9 cellular contexts compared by ENCODE assay signal in the genomic region with DNA sequence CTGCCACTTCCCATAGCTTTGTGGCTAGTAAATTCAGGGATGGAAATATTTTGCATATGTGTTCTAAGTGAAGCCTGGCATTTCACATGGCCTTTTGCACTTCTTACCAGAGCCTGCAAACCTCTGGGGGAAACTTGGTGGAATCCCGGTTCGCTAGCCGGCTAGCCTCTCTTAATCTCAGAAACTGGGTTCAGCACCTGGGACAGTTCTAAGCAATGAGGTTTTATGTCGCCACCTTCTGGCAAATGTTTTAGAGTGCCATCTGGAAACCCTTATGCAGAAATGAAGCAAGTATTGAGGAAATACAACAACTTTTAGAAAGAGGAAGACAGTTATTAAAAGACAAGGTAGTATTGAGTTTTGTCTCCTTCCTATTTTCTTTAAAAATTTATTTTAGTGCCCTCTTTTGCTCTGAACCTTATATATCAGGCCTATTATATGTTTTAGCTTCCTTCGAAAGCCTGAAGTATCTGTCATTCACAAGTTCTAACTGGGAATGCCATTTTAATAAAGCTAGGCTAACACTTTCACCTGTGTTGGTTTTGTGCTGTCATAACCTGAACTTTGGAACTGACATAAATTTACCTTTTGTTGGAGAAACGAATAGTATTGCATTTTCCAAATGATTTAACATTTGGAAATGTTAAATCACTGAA. TPM values are rescaled to one million over a fixed set of nuclear protein-coding genes. Genes with fewer than 3 reads are reported as not detected.
DNase-seq lines count a peak whose midpoint lies in the region; ATAC-seq and TF ChIP-seq lines count a peak whose summit lies in the region.
"Had no signal": no experiment of that assay in that cellular context is flagged by ENCODE, and none has a peak within 500 bp of the region (broad histone marks: within the 10 kb centered on the region; RNA-seq: fewer than 3 reads in every experiment).

No MANE protein-coding gene starts in this region.

- H3K4me1 ChIP-seq in breast epithelium (no peaks in the 10 kb centered on the region), liver (ENCODE audit: control insufficient read depth in 4 of 4, insufficient read depth in 4 of 4, low read length in 3 of 4) (no peaks in the 10 kb centered on the region)

- ATAC-seq in GM19455 (IDR thresholded peaks at IDR 0.05; ENCODE audit: unreplicated experiment), result peak; percentile 68

- DNase-seq in NCI-H2081 (lab: John Stamatoyannopoulos, UW) (peak; percentile 27 to 51), NCI-H2081 treated with DMSO at 0.1 percent for 48 hours (lab: John Stamatoyannopoulos, UW) (no peak), HPDE6-E6E7 (ENCODE audit: extremely low spot score) (peak; percentile 27), NOMO-1 (lab: John Stamatoyannopoulos, UW; ENCODE audit: unreplicated experiment in 2 of 2) (peak; percentile 40 to 86), breast epithelium (ENCODE audit: low spot score in 2 of 2) (no peak), T-helper 9 cell (no peak)

- H3K9me3 ChIP-seq in breast epithelium (no peaks in the 10 kb centered on the region), liver (ENCODE audit: control insufficient read depth in 4 of 4, low read length in 3 of 4) (peaks cover 0 to 2% (median 0%) of the 10 kb centered on the region in 4 donors)
- H3K9me3 ChIP-seq: thoracic aorta had no signal

- intact Hi-C loops in breast epithelium (cut with DNase I; ENCODE audit: low total_unique reads), result loop anchor here (5.0 kb wide), 1 partner anchor 1031 kb away; no protein-coding TSS in a partner anchor

- TF ChIP-seq CTCF in breast epithelium (IDR thresholded peaks at IDR 0.05) (peak in 2 of 3 donors; percentile 11 to 40), liver (IDR thresholded peaks at IDR 0.05; ENCODE audit: low read depth, low read length, missing input control) (peak; percentile 57)

- peak; percentile 77 to 85 for TF ChIP-seq RAD21 in liver (IDR thresholded peaks at IDR 0.05)

- WGBS in liver, result 19% methylated on average over 6 of the region's 6 CpGs

- no peak overlapping the region for H3K9ac ChIP-seq in liver (ENCODE audit: low read depth in 1 of 2, low read length in 2 of 2)

- H3K27me3 ChIP-seq in breast epithelium (peaks cover 0 to 46% of the 10 kb centered on the region in 2 donors), liver (ENCODE audit: control insufficient read depth in 4 of 4, insufficient read depth in 4 of 4, low read length in 3 of 4) (peaks cover 5 to 15% (median 6%) of the 10 kb centered on the region in 4 donors)

- H3K36me3 ChIP-seq in breast epithelium (no peaks in the 10 kb centered on the region), liver (ENCODE audit: control insufficient read depth in 4 of 4, insufficient read depth in 3 of 4, low read depth in 1 of 4, low read length in 3 of 4) (no peaks in the 10 kb centered on the region)
- H3K36me3 ChIP-seq: thoracic aorta had no signal

- H3K27ac ChIP-seq in breast epithelium (no peak overlapping the region), liver (ENCODE audit: low read depth in 1 of 2, low read length in 2 of 2) (no peak overlapping the region)
- H3K27ac ChIP-seq: thoracic aorta had no signal

- no peak overlapping the region for H3K4me3 ChIP-seq in breast epithelium
- no peak overlapping the region for H3K4me3 ChIP-seq in liver (ENCODE audit: low read depth in 1 of 3, low read length in 3 of 3)
- H3K4me3 ChIP-seq: thoracic aorta had no signal

- no peak for TF ChIP-seq POLR2A in breast epithelium (IDR thresholded peaks at IDR 0.05)

TF ChIP-seq in liver, 16 proteins besides CTCF, POLR2A, EP300 and RAD21:
- TF ChIP-seq, protein P1, sequence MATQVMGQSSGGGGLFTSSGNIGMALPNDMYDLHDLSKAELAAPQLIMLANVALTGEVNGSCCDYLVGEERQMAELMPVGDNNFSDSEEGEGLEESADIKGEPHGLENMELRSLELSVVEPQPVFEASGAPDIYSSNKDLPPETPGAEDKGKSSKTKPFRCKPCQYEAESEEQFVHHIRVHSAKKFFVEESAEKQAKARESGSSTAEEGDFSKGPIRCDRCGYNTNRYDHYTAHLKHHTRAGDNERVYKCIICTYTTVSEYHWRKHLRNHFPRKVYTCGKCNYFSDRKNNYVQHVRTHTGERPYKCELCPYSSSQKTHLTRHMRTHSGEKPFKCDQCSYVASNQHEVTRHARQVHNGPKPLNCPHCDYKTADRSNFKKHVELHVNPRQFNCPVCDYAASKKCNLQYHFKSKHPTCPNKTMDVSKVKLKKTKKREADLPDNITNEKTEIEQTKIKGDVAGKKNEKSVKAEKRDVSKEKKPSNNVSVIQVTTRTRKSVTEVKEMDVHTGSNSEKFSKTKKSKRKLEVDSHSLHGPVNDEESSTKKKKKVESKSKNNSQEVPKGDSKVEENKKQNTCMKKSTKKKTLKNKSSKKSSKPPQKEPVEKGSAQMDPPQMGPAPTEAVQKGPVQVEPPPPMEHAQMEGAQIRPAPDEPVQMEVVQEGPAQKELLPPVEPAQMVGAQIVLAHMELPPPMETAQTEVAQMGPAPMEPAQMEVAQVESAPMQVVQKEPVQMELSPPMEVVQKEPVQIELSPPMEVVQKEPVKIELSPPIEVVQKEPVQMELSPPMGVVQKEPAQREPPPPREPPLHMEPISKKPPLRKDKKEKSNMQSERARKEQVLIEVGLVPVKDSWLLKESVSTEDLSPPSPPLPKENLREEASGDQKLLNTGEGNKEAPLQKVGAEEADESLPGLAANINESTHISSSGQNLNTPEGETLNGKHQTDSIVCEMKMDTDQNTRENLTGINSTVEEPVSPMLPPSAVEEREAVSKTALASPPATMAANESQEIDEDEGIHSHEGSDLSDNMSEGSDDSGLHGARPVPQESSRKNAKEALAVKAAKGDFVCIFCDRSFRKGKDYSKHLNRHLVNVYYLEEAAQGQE (IDR thresholded peaks at IDR 0.05), result peak; percentile 99
- TF ChIP-seq YY1 (IDR thresholded peaks at IDR 0.05), result no peak

RNA-seq across cellular contexts. Expression of a gene that starts 1.0 kb away (rescaled TPM):
- not detected for total RNA-seq in breast epithelium
- total RNA-seq in liver, result not detected
- polyA plus RNA-seq in liver, result not detected

Comparison
In these comparisons a context has a peak if more than half of its experiments do, and no peak if none do; other contexts are left out.
1. DNase-seq: peak in NCI-H2081 (2 of 2), HPDE6-E6E7 (single experiment) and NOMO-1 (2 of 2); none in NCI-H2081 treated with DMSO at 0.1 percent for 48 hours (single experiment), breast epithelium (0 of 2) and T-helper 9 cell (single experiment).